8 cellular contexts compared by ENCODE assay signal in the genomic region with DNA sequence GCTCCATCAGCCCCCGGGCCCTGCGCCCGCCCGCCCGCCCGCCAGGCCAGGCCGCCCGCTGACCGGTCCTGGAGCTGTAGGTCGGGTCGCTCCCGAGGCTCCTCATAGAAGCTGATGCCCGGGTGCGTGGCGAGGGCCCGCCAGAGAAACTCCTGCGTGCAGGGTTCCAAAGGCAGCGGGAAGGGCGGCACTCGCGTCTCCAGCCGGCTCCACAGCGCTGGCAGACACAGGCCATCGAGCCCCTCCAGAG. TPM values are rescaled to one million over a fixed set of nuclear protein-coding genes. Genes with fewer than 3 reads are reported as not detected.
DNase-seq lines count a peak whose midpoint lies in the region; ATAC-seq and FAIRE-seq lines count a peak whose summit lies in the region.

No MANE protein-coding gene starts in this region.

- H3K4me3 Mint-ChIP-seq in dendritic cell treated with granulocyte-macrophage colony-stimulating factor and Interleukin-4, amounts not matched to agents 40 ng/mL and 50 ng/mL, for 4 days: peak overlapping the region; percentile 87
- peak overlapping the region; percentile 96 to 100 (median 99) for H3K4me3 Mint-ChIP-seq in naive B cell

- peak overlapping the region; percentile 86 for H3K27ac Mint-ChIP-seq in dendritic cell treated with granulocyte-macrophage colony-stimulating factor and Interleukin-4, amounts not matched to agents 40 ng/mL and 50 ng/mL, for 4 days
- H3K27ac Mint-ChIP-seq in naive B cell: peak overlapping the region; percentile 99 to 100 (median 100)

- H3K27me3 Mint-ChIP-seq in dendritic cell treated with granulocyte-macrophage colony-stimulating factor and Interleukin-4, amounts not matched to agents 40 ng/mL and 50 ng/mL, for 4 days: no peaks in the 10 kb centered on the region
- no peaks in the 10 kb centered on the region for H3K27me3 Mint-ChIP-seq in naive B cell

- H3K4me1 Mint-ChIP-seq in dendritic cell treated with granulocyte-macrophage colony-stimulating factor and Interleukin-4, amounts not matched to agents 40 ng/mL and 50 ng/mL, for 4 days (ENCODE audit: low read depth): peaks cover 40% of the 10 kb centered on the region
- peaks cover 27 to 42% (median 32%) of the 10 kb centered on the region in 3 donors for H3K4me1 Mint-ChIP-seq in naive B cell

- DNase-seq in Right ventricle myocardium inferior (ENCODE audit: missing footprints) (no peak), cardiac septum (ENCODE audit: low spot score) (no peak), HTR-8/SVneo (ENCODE audit: insufficient read length, low spot score) (peak; percentile 22), naive B cell (no peak), NCI-H510A (lab: John Stamatoyannopoulos, UW) (no peak), anterior cingulate cortex (lab: John Stamatoyannopoulos, UW) (no peak)

- FAIRE-seq in HTR-8/SVneo (lab: Jason Lieb, UNC): no peak

- H3K36me3 Mint-ChIP-seq in dendritic cell treated with granulocyte-macrophage colony-stimulating factor and Interleukin-4, amounts not matched to agents 40 ng/mL and 50 ng/mL, for 4 days (ENCODE audit: low read depth): peaks cover 44% of the 10 kb centered on the region
- peaks cover 3 to 7% of the 10 kb centered on the region in 2 donors for H3K36me3 Mint-ChIP-seq in naive B cell

- H3K9me3 Mint-ChIP-seq in dendritic cell treated with granulocyte-macrophage colony-stimulating factor and Interleukin-4, amounts not matched to agents 40 ng/mL and 50 ng/mL, for 4 days: no peaks in the 10 kb centered on the region
- H3K9me3 Mint-ChIP-seq in naive B cell: no peaks in the 10 kb centered on the region

- intact Hi-C loops in Right ventricle myocardium inferior (cut with DNase I) (no loop called here), cardiac septum (cut with DNase I) (no loop called here)
- intact Hi-C loops in dendritic cell treated with granulocyte-macrophage colony-stimulating factor and Interleukin-4, amounts not matched to agents 40 ng/mL and 50 ng/mL, for 4 days (cut with micrococcal nuclease): no loop called here

- peak; percentile 58 for ATAC-seq in Right ventricle myocardium inferior
- peak; percentile 17 to 22 for ATAC-seq in naive B cell (ENCODE audit: low read depth in 2 of 2)
- no peak for ATAC-seq in HG02973 (IDR thresholded peaks at IDR 0.05; ENCODE audit: unreplicated experiment)

RNA-seq across cellular contexts. Expression of a gene that starts 0.2 kb away (rescaled TPM):
- total RNA-seq in Right ventricle myocardium inferior (45.1 TPM), cardiac septum (66.3 TPM)
- polyA plus RNA-seq in naive B cell (ENCODE audit: low read depth in 6 of 6): 10 to 100 TPM in 5 of 6 donors, 1 to 10 TPM in 1; 5.4 to 21.2 (median 16.2) TPM

RNA-seq across cellular contexts. Expression of a gene that starts 0.4 kb away (rescaled TPM):
- total RNA-seq in Right ventricle myocardium inferior (8.0 TPM), cardiac septum (22.6 TPM)
- 10 to 100 TPM in 1 of 6 donors, 1 to 10 TPM in 5; 2.2 to 13.1 (median 4.6) TPM for polyA plus RNA-seq in naive B cell (ENCODE audit: low read depth in 6 of 6)
